1 cellular context compared by ENCODE assay signal in the genomic region with DNA sequence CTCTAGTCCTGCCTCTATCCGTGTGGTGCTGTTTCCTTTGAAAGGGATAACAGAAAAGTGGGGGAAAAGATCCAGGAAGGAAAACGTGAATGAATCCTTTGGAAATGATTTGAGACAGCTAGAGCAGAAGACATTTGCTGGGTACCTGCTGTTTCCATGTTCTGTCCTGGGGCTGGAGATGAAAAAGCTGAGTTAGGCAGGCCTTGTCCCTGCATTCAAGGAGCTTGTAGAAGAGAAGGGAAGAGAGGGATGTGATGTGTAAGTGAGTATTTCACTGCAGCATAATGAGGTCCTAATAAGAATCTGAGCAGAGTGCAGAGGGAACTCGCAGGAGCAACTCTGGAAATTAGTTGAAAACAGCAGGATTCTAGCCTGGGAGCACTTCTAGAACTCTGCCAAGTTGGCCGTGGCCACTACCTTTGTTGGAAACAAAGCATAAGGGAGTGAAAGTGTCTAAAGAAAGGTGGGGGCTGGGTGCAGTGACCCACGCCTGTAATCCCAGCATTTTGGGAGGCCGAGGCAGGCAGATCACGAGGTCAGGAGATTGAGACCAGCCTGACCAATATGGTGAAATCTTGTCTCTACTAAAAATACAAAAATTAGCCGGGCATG.
TF ChIP-seq lines count a peak whose summit lies in the region.

No MANE protein-coding gene starts in this region.

TF ChIP-seq in HEK293, 187 proteins besides CTCF, POLR2A, EP300 and RAD21 (continued from another document):
- TF ChIP-seq BCL6B (tag by site-specific recombination; IDR thresholded peaks at IDR 0.05) (no peak), ZNF404 (tag by site-specific recombination; IDR thresholded peaks at IDR 0.05) (no peak), PRDM1 (tag by site-specific recombination; IDR thresholded peaks at IDR 0.05) (peak; percentile 62), ZBTB17 (tag by site-specific recombination; IDR thresholded peaks at IDR 0.05) (0 out of 2 replicates have a peak, but pooled peaks have one; percentile 53)
- TF ChIP-seq, protein P1, sequence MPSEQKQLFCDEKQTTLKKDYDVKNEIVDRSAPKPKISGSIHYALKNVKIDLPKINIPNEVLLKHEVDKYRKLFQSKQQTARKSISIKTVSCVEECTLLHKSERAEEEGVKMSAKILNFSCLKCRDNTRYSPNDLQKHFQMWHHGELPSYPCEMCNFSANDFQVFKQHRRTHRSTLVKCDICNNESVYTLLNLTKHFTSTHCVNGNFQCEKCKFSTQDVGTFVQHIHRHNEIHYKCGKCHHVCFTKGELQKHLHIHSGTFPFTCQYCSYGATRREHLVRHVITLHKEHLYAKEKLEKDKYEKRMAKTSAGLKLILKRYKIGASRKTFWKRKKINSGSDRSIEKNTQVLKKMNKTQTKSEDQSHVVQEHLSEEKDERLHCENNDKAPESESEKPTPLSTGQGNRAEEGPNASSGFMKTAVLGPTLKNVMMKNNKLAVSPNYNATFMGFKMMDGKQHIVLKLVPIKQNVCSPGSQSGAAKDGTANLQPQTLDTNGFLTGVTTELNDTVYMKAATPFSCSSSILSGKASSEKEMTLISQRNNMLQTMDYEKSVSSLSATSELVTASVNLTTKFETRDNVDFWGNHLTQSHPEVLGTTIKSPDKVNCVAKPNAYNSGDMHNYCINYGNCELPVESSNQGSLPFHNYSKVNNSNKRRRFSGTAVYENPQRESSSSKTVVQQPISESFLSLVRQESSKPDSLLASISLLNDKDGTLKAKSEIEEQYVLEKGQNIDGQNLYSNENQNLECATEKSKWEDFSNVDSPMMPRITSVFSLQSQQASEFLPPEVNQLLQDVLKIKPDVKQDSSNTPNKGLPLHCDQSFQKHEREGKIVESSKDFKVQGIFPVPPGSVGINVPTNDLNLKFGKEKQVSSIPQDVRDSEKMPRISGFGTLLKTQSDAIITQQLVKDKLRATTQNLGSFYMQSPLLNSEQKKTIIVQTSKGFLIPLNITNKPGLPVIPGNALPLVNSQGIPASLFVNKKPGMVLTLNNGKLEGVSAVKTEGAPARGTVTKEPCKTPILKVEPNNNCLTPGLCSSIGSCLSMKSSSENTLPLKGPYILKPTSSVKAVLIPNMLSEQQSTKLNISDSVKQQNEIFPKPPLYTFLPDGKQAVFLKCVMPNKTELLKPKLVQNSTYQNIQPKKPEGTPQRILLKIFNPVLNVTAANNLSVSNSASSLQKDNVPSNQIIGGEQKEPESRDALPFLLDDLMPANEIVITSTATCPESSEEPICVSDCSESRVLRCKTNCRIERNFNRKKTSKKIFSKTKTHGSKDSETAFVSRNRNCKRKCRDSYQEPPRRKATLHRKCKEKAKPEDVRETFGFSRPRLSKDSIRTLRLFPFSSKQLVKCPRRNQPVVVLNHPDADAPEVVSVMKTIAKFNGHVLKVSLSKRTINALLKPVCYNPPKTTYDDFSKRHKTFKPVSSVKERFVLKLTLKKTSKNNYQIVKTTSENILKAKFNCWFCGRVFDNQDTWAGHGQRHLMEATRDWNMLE (tag by site-specific recombination; conservative IDR thresholded peaks at IDR 0.05; ENCODE audit: low read depth): no peak
- TF ChIP-seq, protein P2, sequence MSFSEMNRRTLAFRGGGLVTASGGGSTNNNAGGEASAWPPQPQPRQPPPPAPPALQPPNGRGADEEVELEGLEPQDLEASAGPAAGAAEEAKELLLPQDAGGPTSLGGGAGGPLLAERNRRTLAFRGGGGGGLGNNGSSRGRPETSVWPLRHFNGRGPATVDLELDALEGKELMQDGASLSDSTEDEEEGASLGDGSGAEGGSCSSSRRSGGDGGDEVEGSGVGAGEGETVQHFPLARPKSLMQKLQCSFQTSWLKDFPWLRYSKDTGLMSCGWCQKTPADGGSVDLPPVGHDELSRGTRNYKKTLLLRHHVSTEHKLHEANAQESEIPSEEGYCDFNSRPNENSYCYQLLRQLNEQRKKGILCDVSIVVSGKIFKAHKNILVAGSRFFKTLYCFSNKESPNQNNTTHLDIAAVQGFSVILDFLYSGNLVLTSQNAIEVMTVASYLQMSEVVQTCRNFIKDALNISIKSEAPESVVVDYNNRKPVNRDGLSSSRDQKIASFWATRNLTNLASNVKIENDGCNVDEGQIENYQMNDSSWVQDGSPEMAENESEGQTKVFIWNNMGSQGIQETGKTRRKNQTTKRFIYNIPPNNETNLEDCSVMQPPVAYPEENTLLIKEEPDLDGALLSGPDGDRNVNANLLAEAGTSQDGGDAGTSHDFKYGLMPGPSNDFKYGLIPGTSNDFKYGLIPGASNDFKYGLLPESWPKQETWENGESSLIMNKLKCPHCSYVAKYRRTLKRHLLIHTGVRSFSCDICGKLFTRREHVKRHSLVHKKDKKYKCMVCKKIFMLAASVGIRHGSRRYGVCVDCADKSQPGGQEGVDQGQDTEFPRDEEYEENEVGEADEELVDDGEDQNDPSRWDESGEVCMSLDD (tag by site-specific recombination; IDR thresholded peaks at IDR 0.05): no peak
